7 cellular contexts compared by ENCODE assay signal in genomic region chr11:134275534-134276395, GRCh38. TPM values are rescaled to one million over a fixed set of nuclear protein-coding genes. Genes with fewer than 3 reads are reported as not detected.
DNase-seq lines count a peak whose midpoint lies in the region; ATAC-seq and TF ChIP-seq lines count a peak whose summit lies in the region.

A gene with protein sequence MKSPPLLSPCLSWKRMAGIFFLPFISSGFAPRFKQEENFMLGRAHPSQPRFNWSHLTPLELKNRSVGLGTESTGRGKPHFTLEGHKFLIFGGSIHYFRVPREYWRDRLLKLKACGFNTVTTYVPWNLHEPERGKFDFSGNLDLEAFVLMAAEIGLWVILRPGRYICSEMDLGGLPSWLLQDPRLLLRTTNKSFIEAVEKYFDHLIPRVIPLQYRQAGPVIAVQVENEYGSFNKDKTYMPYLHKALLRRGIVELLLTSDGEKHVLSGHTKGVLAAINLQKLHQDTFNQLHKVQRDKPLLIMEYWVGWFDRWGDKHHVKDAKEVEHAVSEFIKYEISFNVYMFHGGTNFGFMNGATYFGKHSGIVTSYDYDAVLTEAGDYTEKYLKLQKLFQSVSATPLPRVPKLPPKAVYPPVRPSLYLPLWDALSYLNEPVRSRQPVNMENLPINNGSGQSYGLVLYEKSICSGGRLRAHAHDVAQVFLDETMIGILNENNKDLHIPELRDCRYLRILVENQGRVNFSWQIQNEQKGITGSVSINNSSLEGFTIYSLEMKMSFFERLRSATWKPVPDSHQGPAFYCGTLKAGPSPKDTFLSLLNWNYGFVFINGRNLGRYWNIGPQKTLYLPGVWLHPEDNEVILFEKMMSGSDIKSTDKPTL (plus strand): TSS chr11:134276379. CDS start chr11:134276741, 362 bp downstream.

- intact Hi-C loops in T-helper 1 cell treated with Interleukin-12 subunit alpha and Interleukin-12 subunit beta and Interleukin-4 antibody, amounts not matched to agents 30 ng/mL and 1 ng/mL, for 36 hours (cut with micrococcal nuclease): loop anchor here (1.0 to 5.0 kb wide), 9 partner anchors 13 to 327 kb away; partner anchors contain the start of genes ACAD8, B3GAT1, GLB1L2 and JAM3
- intact Hi-C loops in ascending aorta (cut with DNase I): no loop called here

- no peaks in the 10 kb centered on the region for H3K9me3 ChIP-seq in ascending aorta
- no peaks in the 10 kb centered on the region for H3K9me3 ChIP-seq in iPS-18c (ENCODE audit: control insufficient read depth, insufficient read depth, low read length)

- DNase-seq in GM13977 (ENCODE audit: low spot score) (peak; percentile 73), ascending aorta (ENCODE audit: low spot score in 2 of 2) (peak in 1 of 2 donors; percentile 58), HK-2 (ENCODE audit: unreplicated experiment) (no peak)
- DNase-seq in stimulated activated CD4-positive, alpha-beta T cell treated with anti-CD3 and anti-CD28 coated beads, Interleukin-12 subunit alpha, Interleukin-12 subunit beta, amount 100 ng/mL, for 24 hours (ENCODE audit: low read depth in 2 of 2): peak; percentile 59 to 70

- ATAC-seq in HG03025 (IDR thresholded peaks at IDR 0.05; ENCODE audit: low FRiP score, unreplicated experiment): peak; percentile 93

- H3K27ac ChIP-seq in ascending aorta: no peak within 1 kb of the TSS

- in situ Hi-C loops in GM13977 (cut with MboI; ENCODE audit: low pct_unique_long_range_greater_than_20kb, low sequenced_read_pairs, unreplicated experiment): no loop called here

- peaks cover 14% of the 10 kb centered on the region for H3K27me3 ChIP-seq in ascending aorta

- H3K4me3 ChIP-seq in ascending aorta: peak within 1 kb of the TSS; percentile 38 to 49
- peak within 1 kb of the TSS; percentile 78 for H3K4me3 ChIP-seq in iPS-18c (ENCODE audit: insufficient read depth, low read depth, low read length)

- peaks cover 0 to 9% of the 10 kb centered on the region in 2 donors for H3K4me1 ChIP-seq in ascending aorta

- H3K36me3 ChIP-seq in ascending aorta: no peaks in the 10 kb centered on the region

- TF ChIP-seq CTCF in GM13977 (IDR thresholded peaks at IDR 0.05; ENCODE audit: extremely low read depth, insufficient read depth, missing control alignments) (peak; percentile 44), ascending aorta (IDR thresholded peaks at IDR 0.05) (no peak)

RNA-seq across cellular contexts. Expression of the gene that starts here (rescaled TPM):
- 10.9 and 11.2 TPM in 2 replicates for total RNA-seq in T-helper 1 cell treated with Interleukin-12 subunit alpha and Interleukin-12 subunit beta and Interleukin-4 antibody, amounts not matched to agents 30 ng/mL and 1 ng/mL, for 36 hours
- total RNA-seq in ascending aorta: not detected

Comparison
In these comparisons a context has a peak if more than half of its experiments do, and no peak if none do; other contexts are left out.
1. RNA of the gene that starts here (total RNA-seq): 10.9 to 11.2 TPM in T-helper 1 cell treated with Interleukin-12 subunit alpha and Interleukin-12 subunit beta and Interleukin-4 antibody, amounts not matched to agents 30 ng/mL and 1 ng/mL, for 36 hours; not detected in ascending aorta (single experiment); every median in the first group is over 10 times any median in the second.